Comparison of ENCODE assay signal across 1 cellular context in the genomic region with DNA sequence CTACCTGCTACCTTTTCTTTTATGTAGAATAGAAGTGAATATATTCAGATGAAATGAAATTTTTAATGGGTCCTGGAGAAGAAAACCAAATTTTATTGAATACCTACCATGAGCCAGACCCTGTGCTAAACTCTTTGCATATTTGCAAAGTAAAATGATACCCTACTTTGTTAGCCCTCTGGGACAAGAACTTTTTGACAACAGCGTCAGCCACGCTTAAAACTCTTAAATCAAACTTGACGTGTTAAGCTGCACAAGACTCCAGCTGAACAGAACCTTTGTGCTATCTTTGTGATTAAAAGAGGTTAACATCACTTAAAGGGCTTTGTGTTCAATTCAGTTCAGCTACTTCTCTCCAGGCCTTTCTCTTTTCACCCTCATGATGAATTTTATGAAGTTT.
TF ChIP-seq lines count a peak whose summit lies in the region.

No MANE protein-coding gene starts in this region.

TF ChIP-seq in HEK293, 187 proteins besides CTCF, POLR2A, EP300 and RAD21 (continued from another document and continues in another):
- TF ChIP-seq REPIN1 (tag by site-specific recombination; IDR thresholded peaks at IDR 0.05; ENCODE audit: low read depth) (no peak), IKZF3 (tag by site-specific recombination; IDR thresholded peaks at IDR 0.05) (peak; percentile 36; the same call in 1 of the 2 replicates), HOXA7 (CRISPR knock-in tag; IDR thresholded peaks at IDR 0.05; ENCODE audit: borderline replicate concordance) (no peak), RBAK (tag by site-specific recombination; IDR thresholded peaks at IDR 0.05) (no peak), ZNF837 (tag by site-specific recombination; IDR thresholded peaks at IDR 0.05) (no peak), MEIS1 (CRISPR knock-in tag; IDR thresholded peaks at IDR 0.05; ENCODE audit: borderline replicate concordance) (no peak), ZFP3 (tag by site-specific recombination; IDR thresholded peaks at IDR 0.05; ENCODE audit: low read depth) (no peak), OSR2 (tag by site-specific recombination; IDR thresholded peaks at IDR 0.05) (peak; percentile 56; the same call in 1 of the 2 replicates), ZNF747 (tag by site-specific recombination; IDR thresholded peaks at IDR 0.05) (no peak), ZNF548 (tag by site-specific recombination; IDR thresholded peaks at IDR 0.05) (no peak), ZNF416 (tag by site-specific recombination; IDR thresholded peaks at IDR 0.05) (no peak), ZNF658 (tag by site-specific recombination; IDR thresholded peaks at IDR 0.05) (no peak), ZNF596 (tag by site-specific recombination; IDR thresholded peaks at IDR 0.05) (no peak), TCF7L2 (IDR thresholded peaks at IDR 0.05; ENCODE audit: borderline replicate concordance, low read depth, low read length) (peak; percentile 60; the same call in 1 of the 2 replicates), TRIM28 (IDR thresholded peaks at IDR 0.05; ENCODE audit: borderline replicate concordance, low read length) (peak; percentile 83; the same call in 1 of the 2 replicates), SCRT2 (tag by site-specific recombination; IDR thresholded peaks at IDR 0.05) (no peak), ZNF341 (tag by site-specific recombination; IDR thresholded peaks at IDR 0.05; ENCODE audit: low read depth) (no peak), ZEB2 (tag by site-specific recombination; IDR thresholded peaks at IDR 0.05) (0 out of 2 replicates have a peak, but pooled peaks have one; percentile 58), WT1 (tag by site-specific recombination; IDR thresholded peaks at IDR 0.05) (peak; percentile 90), ZNF621 (tag by site-specific recombination; IDR thresholded peaks at IDR 0.05) (no peak), ZIC2 (tag by site-specific recombination; IDR thresholded peaks at IDR 0.05) (no peak), ZNF426 (tag by site-specific recombination; IDR thresholded peaks at IDR 0.05) (no peak), ZNF133 (tag by site-specific recombination; IDR thresholded peaks at IDR 0.05) (no peak), HOXC10 (CRISPR knock-in tag; IDR thresholded peaks at IDR 0.05) (no peak), GLI2 (tag by site-specific recombination; IDR thresholded peaks at IDR 0.05; ENCODE audit: borderline replicate concordance, low read depth) (no peak), SP2 (tag by site-specific recombination; IDR thresholded peaks at IDR 0.05) (no peak), ZNF214 (tag by site-specific recombination; IDR thresholded peaks at IDR 0.05; ENCODE audit: borderline replicate concordance) (no peak), ZNF350 (tag by site-specific recombination; IDR thresholded peaks at IDR 0.05) (no peak), ZNF843 (tag by site-specific recombination; IDR thresholded peaks at IDR 0.05) (peak; percentile 88), ZBTB1 (tag by site-specific recombination; IDR thresholded peaks at IDR 0.05) (no peak), FEZF1 (tag by site-specific recombination; IDR thresholded peaks at IDR 0.05) (peak; percentile 77), ZNF610 (tag by site-specific recombination; IDR thresholded peaks at IDR 0.05; ENCODE audit: borderline replicate concordance) (0 out of 2 replicates have a peak, but pooled peaks have one; percentile 47), ZNF623 (tag by site-specific recombination; IDR thresholded peaks at IDR 0.05) (no peak), ZNF146 (tag by site-specific recombination; IDR thresholded peaks at IDR 0.05) (no peak), ZNF184 (tag by site-specific recombination; IDR thresholded peaks at IDR 0.05) (no peak)
- TF ChIP-seq, protein P1, sequence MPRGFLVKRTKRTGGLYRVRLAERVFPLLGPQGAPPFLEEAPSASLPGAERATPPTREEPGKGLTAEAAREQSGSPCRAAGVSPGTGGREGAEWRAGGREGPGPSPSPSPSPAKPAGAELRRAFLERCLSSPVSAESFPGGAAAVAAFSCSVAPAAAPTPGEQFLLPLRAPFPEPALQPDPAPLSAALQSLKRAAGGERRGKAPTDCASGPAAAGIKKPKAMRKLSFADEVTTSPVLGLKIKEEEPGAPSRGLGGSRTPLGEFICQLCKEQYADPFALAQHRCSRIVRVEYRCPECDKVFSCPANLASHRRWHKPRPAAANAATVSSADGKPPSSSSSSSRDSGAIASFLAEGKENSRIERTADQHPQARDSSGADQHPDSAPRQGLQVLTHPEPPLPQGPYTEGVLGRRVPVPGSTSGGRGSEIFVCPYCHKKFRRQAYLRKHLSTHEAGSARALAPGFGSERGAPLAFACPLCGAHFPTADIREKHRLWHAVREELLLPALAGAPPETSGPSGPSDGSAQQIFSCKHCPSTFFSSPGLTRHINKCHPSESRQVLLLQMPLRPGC (tag by site-specific recombination; IDR thresholded peaks at IDR 0.05), result peak; percentile 80
- TF ChIP-seq, protein P2, sequence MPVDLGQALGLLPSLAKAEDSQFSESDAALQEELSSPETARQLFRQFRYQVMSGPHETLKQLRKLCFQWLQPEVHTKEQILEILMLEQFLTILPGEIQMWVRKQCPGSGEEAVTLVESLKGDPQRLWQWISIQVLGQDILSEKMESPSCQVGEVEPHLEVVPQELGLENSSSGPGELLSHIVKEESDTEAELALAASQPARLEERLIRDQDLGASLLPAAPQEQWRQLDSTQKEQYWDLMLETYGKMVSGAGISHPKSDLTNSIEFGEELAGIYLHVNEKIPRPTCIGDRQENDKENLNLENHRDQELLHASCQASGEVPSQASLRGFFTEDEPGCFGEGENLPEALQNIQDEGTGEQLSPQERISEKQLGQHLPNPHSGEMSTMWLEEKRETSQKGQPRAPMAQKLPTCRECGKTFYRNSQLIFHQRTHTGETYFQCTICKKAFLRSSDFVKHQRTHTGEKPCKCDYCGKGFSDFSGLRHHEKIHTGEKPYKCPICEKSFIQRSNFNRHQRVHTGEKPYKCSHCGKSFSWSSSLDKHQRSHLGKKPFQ (tag by site-specific recombination; IDR thresholded peaks at IDR 0.05), result no peak
- TF ChIP-seq, protein P3, sequence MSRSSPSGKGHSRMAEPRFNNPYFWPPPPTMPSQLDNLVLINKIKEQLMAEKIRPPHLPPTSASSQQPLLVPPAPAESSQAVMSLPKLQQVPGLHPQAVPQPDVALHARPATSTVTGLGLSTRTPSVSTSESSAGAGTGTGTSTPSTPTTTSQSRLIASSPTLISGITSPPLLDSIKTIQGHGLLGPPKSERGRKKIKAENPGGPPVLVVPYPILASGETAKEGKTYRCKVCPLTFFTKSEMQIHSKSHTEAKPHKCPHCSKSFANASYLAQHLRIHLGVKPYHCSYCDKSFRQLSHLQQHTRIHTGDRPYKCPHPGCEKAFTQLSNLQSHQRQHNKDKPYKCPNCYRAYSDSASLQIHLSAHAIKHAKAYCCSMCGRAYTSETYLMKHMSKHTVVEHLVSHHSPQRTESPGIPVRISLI (tag by site-specific recombination; IDR thresholded peaks at IDR 0.05), result no peak
- TF ChIP-seq, protein P4, sequence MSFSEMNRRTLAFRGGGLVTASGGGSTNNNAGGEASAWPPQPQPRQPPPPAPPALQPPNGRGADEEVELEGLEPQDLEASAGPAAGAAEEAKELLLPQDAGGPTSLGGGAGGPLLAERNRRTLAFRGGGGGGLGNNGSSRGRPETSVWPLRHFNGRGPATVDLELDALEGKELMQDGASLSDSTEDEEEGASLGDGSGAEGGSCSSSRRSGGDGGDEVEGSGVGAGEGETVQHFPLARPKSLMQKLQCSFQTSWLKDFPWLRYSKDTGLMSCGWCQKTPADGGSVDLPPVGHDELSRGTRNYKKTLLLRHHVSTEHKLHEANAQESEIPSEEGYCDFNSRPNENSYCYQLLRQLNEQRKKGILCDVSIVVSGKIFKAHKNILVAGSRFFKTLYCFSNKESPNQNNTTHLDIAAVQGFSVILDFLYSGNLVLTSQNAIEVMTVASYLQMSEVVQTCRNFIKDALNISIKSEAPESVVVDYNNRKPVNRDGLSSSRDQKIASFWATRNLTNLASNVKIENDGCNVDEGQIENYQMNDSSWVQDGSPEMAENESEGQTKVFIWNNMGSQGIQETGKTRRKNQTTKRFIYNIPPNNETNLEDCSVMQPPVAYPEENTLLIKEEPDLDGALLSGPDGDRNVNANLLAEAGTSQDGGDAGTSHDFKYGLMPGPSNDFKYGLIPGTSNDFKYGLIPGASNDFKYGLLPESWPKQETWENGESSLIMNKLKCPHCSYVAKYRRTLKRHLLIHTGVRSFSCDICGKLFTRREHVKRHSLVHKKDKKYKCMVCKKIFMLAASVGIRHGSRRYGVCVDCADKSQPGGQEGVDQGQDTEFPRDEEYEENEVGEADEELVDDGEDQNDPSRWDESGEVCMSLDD (tag by site-specific recombination; IDR thresholded peaks at IDR 0.05), result no peak
- TF ChIP-seq, protein P5, sequence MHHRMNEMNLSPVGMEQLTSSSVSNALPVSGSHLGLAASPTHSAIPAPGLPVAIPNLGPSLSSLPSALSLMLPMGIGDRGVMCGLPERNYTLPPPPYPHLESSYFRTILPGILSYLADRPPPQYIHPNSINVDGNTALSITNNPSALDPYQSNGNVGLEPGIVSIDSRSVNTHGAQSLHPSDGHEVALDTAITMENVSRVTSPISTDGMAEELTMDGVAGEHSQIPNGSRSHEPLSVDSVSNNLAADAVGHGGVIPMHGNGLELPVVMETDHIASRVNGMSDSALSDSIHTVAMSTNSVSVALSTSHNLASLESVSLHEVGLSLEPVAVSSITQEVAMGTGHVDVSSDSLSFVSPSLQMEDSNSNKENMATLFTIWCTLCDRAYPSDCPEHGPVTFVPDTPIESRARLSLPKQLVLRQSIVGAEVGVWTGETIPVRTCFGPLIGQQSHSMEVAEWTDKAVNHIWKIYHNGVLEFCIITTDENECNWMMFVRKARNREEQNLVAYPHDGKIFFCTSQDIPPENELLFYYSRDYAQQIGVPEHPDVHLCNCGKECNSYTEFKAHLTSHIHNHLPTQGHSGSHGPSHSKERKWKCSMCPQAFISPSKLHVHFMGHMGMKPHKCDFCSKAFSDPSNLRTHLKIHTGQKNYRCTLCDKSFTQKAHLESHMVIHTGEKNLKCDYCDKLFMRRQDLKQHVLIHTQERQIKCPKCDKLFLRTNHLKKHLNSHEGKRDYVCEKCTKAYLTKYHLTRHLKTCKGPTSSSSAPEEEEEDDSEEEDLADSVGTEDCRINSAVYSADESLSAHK (tag by site-specific recombination; IDR thresholded peaks at IDR 0.05), result peak; percentile 68
- TF ChIP-seq, protein P6, sequence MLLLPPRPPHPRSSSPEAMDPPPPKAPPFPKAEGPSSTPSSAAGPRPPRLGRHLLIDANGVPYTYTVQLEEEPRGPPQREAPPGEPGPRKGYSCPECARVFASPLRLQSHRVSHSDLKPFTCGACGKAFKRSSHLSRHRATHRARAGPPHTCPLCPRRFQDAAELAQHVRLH (tag by site-specific recombination; IDR thresholded peaks at IDR 0.05), result 0 out of 2 replicates have a peak, but pooled peaks have one; percentile 50
- TF ChIP-seq, protein P7, sequence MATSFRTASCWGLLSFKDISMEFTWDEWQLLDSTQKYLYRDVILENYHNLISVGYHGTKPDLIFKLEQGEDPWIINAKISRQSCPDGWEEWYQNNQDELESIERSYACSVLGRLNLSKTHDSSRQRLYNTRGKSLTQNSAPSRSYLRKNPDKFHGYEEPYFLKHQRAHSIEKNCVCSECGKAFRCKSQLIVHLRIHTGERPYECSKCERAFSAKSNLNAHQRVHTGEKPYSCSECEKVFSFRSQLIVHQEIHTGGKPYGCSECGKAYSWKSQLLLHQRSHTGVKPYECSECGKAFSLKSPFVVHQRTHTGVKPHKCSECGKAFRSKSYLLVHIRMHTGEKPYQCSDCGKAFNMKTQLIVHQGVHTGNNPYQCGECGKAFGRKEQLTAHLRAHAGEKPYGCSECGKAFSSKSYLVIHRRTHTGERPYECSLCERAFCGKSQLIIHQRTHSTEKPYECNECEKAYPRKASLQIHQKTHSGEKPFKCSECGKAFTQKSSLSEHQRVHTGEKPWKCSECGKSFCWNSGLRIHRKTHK (tag by site-specific recombination; IDR thresholded peaks at IDR 0.05), result no peak
- TF ChIP-seq, protein P8, sequence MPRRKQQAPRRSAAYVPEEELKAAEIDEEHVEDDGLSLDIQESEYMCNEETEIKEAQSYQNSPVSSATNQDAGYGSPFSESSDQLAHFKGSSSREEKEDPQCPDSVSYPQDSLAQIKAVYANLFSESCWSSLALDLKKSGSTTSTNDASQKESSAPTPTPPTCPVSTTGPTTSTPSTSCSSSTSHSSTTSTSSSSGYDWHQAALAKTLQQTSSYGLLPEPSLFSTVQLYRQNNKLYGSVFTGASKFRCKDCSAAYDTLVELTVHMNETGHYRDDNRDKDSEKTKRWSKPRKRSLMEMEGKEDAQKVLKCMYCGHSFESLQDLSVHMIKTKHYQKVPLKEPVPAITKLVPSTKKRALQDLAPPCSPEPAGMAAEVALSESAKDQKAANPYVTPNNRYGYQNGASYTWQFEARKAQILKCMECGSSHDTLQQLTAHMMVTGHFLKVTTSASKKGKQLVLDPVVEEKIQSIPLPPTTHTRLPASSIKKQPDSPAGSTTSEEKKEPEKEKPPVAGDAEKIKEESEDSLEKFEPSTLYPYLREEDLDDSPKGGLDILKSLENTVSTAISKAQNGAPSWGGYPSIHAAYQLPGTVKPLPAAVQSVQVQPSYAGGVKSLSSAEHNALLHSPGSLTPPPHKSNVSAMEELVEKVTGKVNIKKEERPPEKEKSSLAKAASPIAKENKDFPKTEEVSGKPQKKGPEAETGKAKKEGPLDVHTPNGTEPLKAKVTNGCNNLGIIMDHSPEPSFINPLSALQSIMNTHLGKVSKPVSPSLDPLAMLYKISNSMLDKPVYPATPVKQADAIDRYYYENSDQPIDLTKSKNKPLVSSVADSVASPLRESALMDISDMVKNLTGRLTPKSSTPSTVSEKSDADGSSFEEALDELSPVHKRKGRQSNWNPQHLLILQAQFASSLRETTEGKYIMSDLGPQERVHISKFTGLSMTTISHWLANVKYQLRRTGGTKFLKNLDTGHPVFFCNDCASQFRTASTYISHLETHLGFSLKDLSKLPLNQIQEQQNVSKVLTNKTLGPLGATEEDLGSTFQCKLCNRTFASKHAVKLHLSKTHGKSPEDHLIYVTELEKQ (tag by site-specific recombination; IDR thresholded peaks at IDR 0.05; ENCODE audit: borderline replicate concordance), result peak; percentile 85
- TF ChIP-seq, protein P9, sequence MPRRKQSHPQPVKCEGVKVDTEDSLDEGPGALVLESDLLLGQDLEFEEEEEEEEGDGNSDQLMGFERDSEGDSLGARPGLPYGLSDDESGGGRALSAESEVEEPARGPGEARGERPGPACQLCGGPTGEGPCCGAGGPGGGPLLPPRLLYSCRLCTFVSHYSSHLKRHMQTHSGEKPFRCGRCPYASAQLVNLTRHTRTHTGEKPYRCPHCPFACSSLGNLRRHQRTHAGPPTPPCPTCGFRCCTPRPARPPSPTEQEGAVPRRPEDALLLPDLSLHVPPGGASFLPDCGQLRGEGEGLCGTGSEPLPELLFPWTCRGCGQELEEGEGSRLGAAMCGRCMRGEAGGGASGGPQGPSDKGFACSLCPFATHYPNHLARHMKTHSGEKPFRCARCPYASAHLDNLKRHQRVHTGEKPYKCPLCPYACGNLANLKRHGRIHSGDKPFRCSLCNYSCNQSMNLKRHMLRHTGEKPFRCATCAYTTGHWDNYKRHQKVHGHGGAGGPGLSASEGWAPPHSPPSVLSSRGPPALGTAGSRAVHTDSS (tag by site-specific recombination; IDR thresholded peaks at IDR 0.05), result peak; percentile 46; the same call in 1 of the 2 replicates
- TF ChIP-seq, protein P10, sequence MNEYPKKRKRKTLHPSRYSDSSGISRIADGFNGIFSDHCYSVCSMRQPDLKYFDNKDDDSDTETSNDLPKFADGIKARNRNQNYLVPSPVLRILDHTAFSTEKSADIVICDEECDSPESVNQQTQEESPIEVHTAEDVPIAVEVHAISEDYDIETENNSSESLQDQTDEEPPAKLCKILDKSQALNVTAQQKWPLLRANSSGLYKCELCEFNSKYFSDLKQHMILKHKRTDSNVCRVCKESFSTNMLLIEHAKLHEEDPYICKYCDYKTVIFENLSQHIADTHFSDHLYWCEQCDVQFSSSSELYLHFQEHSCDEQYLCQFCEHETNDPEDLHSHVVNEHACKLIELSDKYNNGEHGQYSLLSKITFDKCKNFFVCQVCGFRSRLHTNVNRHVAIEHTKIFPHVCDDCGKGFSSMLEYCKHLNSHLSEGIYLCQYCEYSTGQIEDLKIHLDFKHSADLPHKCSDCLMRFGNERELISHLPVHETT (tag by site-specific recombination; IDR thresholded peaks at IDR 0.05), result no peak
